10 cellular contexts compared by ENCODE assay signal in the genomic region with DNA sequence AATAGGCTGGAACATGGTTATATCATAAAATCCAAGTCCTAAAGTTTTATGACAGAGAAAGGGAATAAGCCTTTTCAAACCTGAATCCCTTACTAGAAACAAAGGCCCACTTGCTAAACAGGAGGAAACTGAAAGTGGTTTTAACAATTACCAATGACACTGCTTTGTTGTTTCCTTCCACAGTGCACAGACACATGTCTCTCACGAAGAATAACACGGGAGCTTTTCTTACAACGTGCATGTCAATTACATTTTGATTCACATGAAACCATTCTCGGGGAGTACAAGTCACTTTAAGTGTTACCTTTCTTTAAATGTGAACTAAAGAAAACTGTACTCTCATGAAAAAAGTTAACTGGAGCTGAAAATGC. TPM values are rescaled to one million over a fixed set of nuclear protein-coding genes. Genes with fewer than 3 reads are reported as not detected.
DNase-seq lines count a peak whose midpoint lies in the region; ATAC-seq, FAIRE-seq and TF ChIP-seq lines count a peak whose summit lies in the region.
"Had no signal": no experiment of that assay in that cellular context is flagged by ENCODE, and none has a peak within 500 bp of the region (broad histone marks: within the 10 kb centered on the region; RNA-seq: fewer than 3 reads in every experiment).

No MANE protein-coding gene starts in this region.

- H3K4me3 Mint-ChIP-seq in Calu3 (ENCODE audit: low read depth, unreplicated experiment): peak overlapping the region; percentile 92
- H3K4me3 Mint-ChIP-seq in astrocyte (ENCODE audit: unreplicated experiment): peak overlapping the region; percentile 99
- peak overlapping the region; percentile 71 to 100 (median 97) for H3K4me3 Mint-ChIP-seq in naive thymus-derived CD8-positive, alpha-beta T cell

- no peaks in the 10 kb centered on the region for H4K20me1 ChIP-seq in astrocyte (ENCODE audit: insufficient read depth, low read length)

- intact Hi-C loops in Calu3 (cut with micrococcal nuclease; ENCODE audit: unreplicated experiment): loop anchor here (5.0 kb wide), 1 partner anchor 341 kb away; a partner anchor contains a TSS

- peak overlapping the region; percentile 93 for H3K4me3 ChIP-seq in astrocyte (ENCODE audit: insufficient read depth, low read depth, low read length)

- H3K27ac Mint-ChIP-seq in Calu3 (ENCODE audit: unreplicated experiment) (no peak overlapping the region), astrocyte (ENCODE audit: unreplicated experiment) (peak overlapping the region; percentile 42)
- peak overlapping the region; percentile 98 to 100 (median 100) for H3K27ac Mint-ChIP-seq in naive thymus-derived CD8-positive, alpha-beta T cell

- H3K4me2 ChIP-seq in astrocyte (ENCODE audit: low read length): peak overlapping the region; percentile 88

- TF ChIP-seq CTCF in Calu3 (IDR thresholded peaks at IDR 0.05; ENCODE audit: unreplicated experiment) (no peak), astrocyte (IDR thresholded peaks at IDR 0.05; ENCODE audit: insufficient read depth, low read depth, low read length) (no peak)

- H3K36me3 ChIP-seq in KOPT-K1 (ENCODE audit: insufficient read depth, low read length) (peaks cover 24% of the 10 kb centered on the region), astrocyte (ENCODE audit: insufficient read depth, low read length) (peaks cover 1% of the 10 kb centered on the region)

- no peaks in the 10 kb centered on the region for H3K27me3 Mint-ChIP-seq in Calu3 (ENCODE audit: unreplicated experiment)
- H3K27me3 Mint-ChIP-seq in astrocyte (ENCODE audit: low read depth, unreplicated experiment): no peaks in the 10 kb centered on the region
- peaks cover 3 to 14% (median 5%) of the 10 kb centered on the region in 5 donors for H3K27me3 Mint-ChIP-seq in naive thymus-derived CD8-positive, alpha-beta T cell

- peak overlapping the region; percentile 90 for H3K27ac ChIP-seq in KOPT-K1 (ENCODE audit: low read depth, low read length, poor library complexity, severe bottlenecking)
- peak overlapping the region; percentile 90 for H3K27ac ChIP-seq in astrocyte (ENCODE audit: low read depth, low read length)

- FAIRE-seq in astrocyte (lab: Jason Lieb, UNC): no peak

- DNase-seq in Calu3: no peak
- DNase-seq in astrocyte (ENCODE audit: low read depth): no peak
- DNase-seq in naive thymus-derived CD8-positive, alpha-beta T cell: peak in 1 of 10 donors; percentile 13
- DNase-seq in HEK293T (ENCODE audit: extremely low spot score): no peak
- DNase-seq in SW480 (ENCODE audit: low spot score): no peak
- DNase-seq in stimulated activated CD4-positive, alpha-beta T cell treated with anti-CD3 and anti-CD28 coated beads, Interleukin-4, amount 100 ng/mL, for 24 hours: no peak
- DNase-seq: activated CD8-positive, alpha-beta memory T cell treated with anti-CD3 and anti-CD28 coated beads, Interleukin-2, amount 50 U/mL, for 48 hours; Peyer's patch had no signal

- H3K36me3 Mint-ChIP-seq in Calu3 (ENCODE audit: insufficient read depth, unreplicated experiment) (peaks cover 22% of the 10 kb centered on the region), astrocyte (ENCODE audit: low read depth, unreplicated experiment) (no peaks in the 10 kb centered on the region)
- H3K36me3 Mint-ChIP-seq in naive thymus-derived CD8-positive, alpha-beta T cell: peaks cover 0 to 20% (median 7%) of the 10 kb centered on the region in 3 donors

- POLR2A ChIA-PET in naive thymus-derived CD8-positive, alpha-beta T cell (lab: Charles Lee): interaction anchor here (1.4 to 2.9 kb wide), 3 partner anchors 89 to 202 kb away, joined by 3 to 19 read pairs (median 14); a partner anchor contains a TSS
- POLR2A ChIA-PET in HEK293T (lab: Yijun Ruan, JAX): interaction anchor here (0.8 to 4.5 kb wide), 6 partner anchors 59 to 223 kb away, joined by 3 to 50 read pairs (median 6); a partner anchor contains a TSS

- peak overlapping the region; percentile 90 for H3K9ac ChIP-seq in astrocyte (ENCODE audit: low read length)

- H3K9me3 ChIP-seq in KOPT-K1 (ENCODE audit: insufficient read depth, low read length, poor library complexity, severe bottlenecking) (peaks cover 7% of the 10 kb centered on the region), astrocyte (ENCODE audit: insufficient read depth, low read depth, low read length) (no peaks in the 10 kb centered on the region)
- H3K9me3 ChIP-seq: Peyer's patch had no signal

- CTCF ChIA-PET in Calu3 (lab: Charles Lee): interaction anchor here (1.1 kb wide), 1 partner anchor 207 kb away, joined by 3 read pairs; no protein-coding TSS in a partner anchor
- CTCF ChIA-PET in HEK293T (lab: Yijun Ruan, JAX): interaction anchor here (0.7 to 2.4 kb wide), 5 partner anchors 202 to 338 kb away, joined by 3 to 19 read pairs (median 3); no protein-coding TSS in a partner anchor

- H3K9me3 Mint-ChIP-seq in Calu3 (ENCODE audit: low read depth, unreplicated experiment) (peaks cover 3% of the 10 kb centered on the region), astrocyte (ENCODE audit: unreplicated experiment) (no peaks in the 10 kb centered on the region)
- H3K9me3 Mint-ChIP-seq in naive thymus-derived CD8-positive, alpha-beta T cell: peaks cover 0 to 6% (median 0%) of the 10 kb centered on the region in 9 donors

- no peak for ATAC-seq in naive thymus-derived CD8-positive, alpha-beta T cell
- ATAC-seq in GM18909 (IDR thresholded peaks at IDR 0.05; ENCODE audit: poor library complexity, unreplicated experiment): no peak

- H3K4me1 ChIP-seq in astrocyte (ENCODE audit: insufficient read depth, low read length): peaks cover 4% of the 10 kb centered on the region

- H3K4me1 Mint-ChIP-seq in Calu3 (ENCODE audit: low read depth, unreplicated experiment) (peaks cover 9% of the 10 kb centered on the region), astrocyte (ENCODE audit: low read depth, unreplicated experiment) (peaks cover 21% of the 10 kb centered on the region)
- H3K4me1 Mint-ChIP-seq in naive thymus-derived CD8-positive, alpha-beta T cell: peaks cover 6 to 44% (median 39%) of the 10 kb centered on the region in 4 donors

- H3K27me3 ChIP-seq in astrocyte (ENCODE audit: insufficient read depth, low read length): no peaks in the 10 kb centered on the region
- H3K27me3 ChIP-seq: Peyer's patch had no signal

- no peak overlapping the region for H2AFZ ChIP-seq in astrocyte (ENCODE audit: low read depth, low read length)

- no TSS peak for BruUV-seq in Calu3 (replicated peaks; lab: Mats Ljungman, UMichigan)

- H3K79me2 ChIP-seq in astrocyte (ENCODE audit: insufficient read depth, low read length): peaks cover 17% of the 10 kb centered on the region

TF ChIP-seq in HEK293T, 16 proteins besides CTCF, POLR2A, EP300 and RAD21:
- TF ChIP-seq SP1 (IDR thresholded peaks at IDR 0.05) (no peak), ARNT (IDR thresholded peaks at IDR 0.05) (no peak), FOXM1 (IDR thresholded peaks at IDR 0.05; ENCODE audit: borderline replicate concordance) (no peak), HDGF (IDR thresholded peaks at IDR 0.05; ENCODE audit: borderline replicate concordance) (no peak), CTBP1 (IDR thresholded peaks at IDR 0.05; ENCODE audit: borderline replicate concordance) (no peak), TARDBP (IDR thresholded peaks at IDR 0.05) (no peak), NFRKB (IDR thresholded peaks at IDR 0.05) (no peak), L3MBTL2 (conservative IDR thresholded peaks at IDR 0.05) (no peak), ZNF384 (IDR thresholded peaks at IDR 0.05) (no peak), FOXA1 (IDR thresholded peaks at IDR 0.05) (no peak), SUZ12 (IDR thresholded peaks at IDR 0.05) (no peak), BHLHE40 (IDR thresholded peaks at IDR 0.05; ENCODE audit: borderline replicate concordance) (no peak), ELF4 (IDR thresholded peaks at IDR 0.05) (no peak), LEF1 (IDR thresholded peaks at IDR 0.05; ENCODE audit: borderline replicate concordance) (no peak), FOXK2 (IDR thresholded peaks at IDR 0.05) (no peak)
- TF ChIP-seq, protein P1, sequence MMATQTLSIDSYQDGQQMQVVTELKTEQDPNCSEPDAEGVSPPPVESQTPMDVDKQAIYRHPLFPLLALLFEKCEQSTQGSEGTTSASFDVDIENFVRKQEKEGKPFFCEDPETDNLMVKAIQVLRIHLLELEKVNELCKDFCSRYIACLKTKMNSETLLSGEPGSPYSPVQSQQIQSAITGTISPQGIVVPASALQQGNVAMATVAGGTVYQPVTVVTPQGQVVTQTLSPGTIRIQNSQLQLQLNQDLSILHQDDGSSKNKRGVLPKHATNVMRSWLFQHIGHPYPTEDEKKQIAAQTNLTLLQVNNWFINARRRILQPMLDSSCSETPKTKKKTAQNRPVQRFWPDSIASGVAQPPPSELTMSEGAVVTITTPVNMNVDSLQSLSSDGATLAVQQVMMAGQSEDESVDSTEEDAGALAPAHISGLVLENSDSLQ (IDR thresholded peaks at IDR 0.05): no peak
TF ChIP-seq in HEK293T: peak in this region for 0.

RNA-seq across cellular contexts. Expression of a gene that starts 1.4 kb away (rescaled TPM):
- 54.6 and 60.3 TPM in 2 replicates for total RNA-seq in Calu3 (2022)
- total RNA-seq in astrocyte: 52.1 and 53.8 TPM in 2 replicates
- 10 to 100 TPM; 52.2 to 56.6 TPM for total RNA-seq in naive thymus-derived CD8-positive, alpha-beta T cell
- polyA plus RNA-seq in naive thymus-derived CD8-positive, alpha-beta T cell: 100 to 1,000 TPM in 2 of 3 donors, 10 to 100 TPM in 1; 74.7 to 105 (median 100) TPM
